ENCODE assay signal across 20 cellular contexts in genomic region chr1:44547837-44548236, GRCh38.
DNase-seq lines count a peak whose midpoint lies in the region; ATAC-seq, FAIRE-seq and TF ChIP-seq lines count a peak whose summit lies in the region.
"Had no signal": no experiment of that assay in that cellular context is flagged by ENCODE, and none has a peak within 500 bp of the region (broad histone marks: within the 10 kb centered on the region; RNA-seq: fewer than 3 reads in every experiment).

No MANE protein-coding gene starts in this region.

- H2BK15ac ChIP-seq in H1 (ENCODE audit: low read length), result 0 out of 2 replicates have a peak overlapping the region, but pooled peaks have one; percentile 53

- H3K18ac ChIP-seq in H1 (ENCODE audit: extremely low read depth, low read length), result no peak overlapping the region

- POLR2A ChIA-PET in H1 (lab: Charles Lee; ENCODE audit: partially characterized antibody), result interaction anchor here (1.5 to 6.2 kb wide), 3 partner anchors 7 to 24 kb away, joined by 4 to 33 read pairs (median 4); no protein-coding TSS in a partner anchor

- TF ChIP-seq POLR2A in H1 (IDR thresholded peaks at IDR 0.05; ENCODE audit: control extremely low read depth in 1 of 2, low read depth in 2 of 2, low read length in 2 of 2), result no peak

- H4K8ac ChIP-seq in H1 (ENCODE audit: extremely low read depth, insufficient read depth, low read length), result no peak overlapping the region

- H2BK5ac ChIP-seq in H1 (ENCODE audit: low read depth, low read length), result no peak overlapping the region; the same call in 1 of the 2 replicates

- H4K91ac ChIP-seq in H1 (replicated peaks; ENCODE audit: insufficient read length, low read length), result no peak overlapping the region

- CTCF ChIA-PET in H1 (lab: Charles Lee; ENCODE audit: partially characterized antibody), result interaction anchor here (0.7 to 12.2 kb wide), 19 partner anchors 14 to 237 kb away, joined by 3 to 78 read pairs (median 4); no protein-coding TSS in a partner anchor

- no peak overlapping the region for H3K9ac ChIP-seq in H1 (replicated peaks in 1 of 4; ENCODE audit: extremely low read depth in 1 of 4, low read depth in 3 of 4, low read length in 3 of 4)

- no peak for ATAC-seq in activated CD4-positive, CD25-positive, alpha-beta regulatory T cell treated with anti-CD3 and anti-CD28 coated beads, Interleukin-2, amount 50 U/mL, for 24 hours

- TF ChIP-seq RAD21 in H1 (IDR thresholded peaks at IDR 0.05 in 1 of 2, conservative IDR thresholded peaks at IDR 0.05 in 1 of 2; ENCODE audit: low read depth in 2 of 2, low read length in 2 of 2), result no peak

- H4K5ac ChIP-seq in H1 (ENCODE audit: insufficient read length, low read depth, low read length), result no peak overlapping the region

- H3K23me2 ChIP-seq in H1 (ENCODE audit: low read depth, low read length), result no peaks in the 10 kb centered on the region

- 80% methylated on average over 8 of the region's 8 CpGs; no CpG with 5 or more reads in 1 of the 2 experiments for WGBS in H1 (ENCODE audit: extremely low coverage in 1 of 2, insufficient coverage in 1 of 2, insufficient read length in 1 of 2, insufficient replicate concordance in 2 of 2, low coverage in 1 of 2, low lambda C conversion rate in 2 of 2, missing lambda C conversion rate in 1 of 2), 2 experiments

- H3K4ac ChIP-seq in H1 (replicated peaks; ENCODE audit: insufficient read length, low read depth, low read length), result no peak overlapping the region

- H3K27ac ChIP-seq in H1 (ENCODE audit: low read depth, low read length), result no peak overlapping the region
- no peak overlapping the region for H3K27ac ChIP-seq in osteoblast (ENCODE audit: low read depth, low read length)
- H3K27ac ChIP-seq in temporal lobe (ENCODE audit: low read depth, low read length), result peak overlapping the region; percentile 91

- H3K4me3 ChIP-seq in bronchial epithelial cell (ENCODE audit: low read depth, low read length) (no peak overlapping the region), H1 (ENCODE audit: extremely low read depth in 1 of 4, insufficient read depth in 2 of 4, low read depth in 3 of 4, low read length in 4 of 4) (no peak overlapping the region), osteoblast (ENCODE audit: insufficient read depth, low read length) (no peak overlapping the region)

- no peak for TF ChIP-seq CTCF in bronchial epithelial cell (IDR thresholded peaks at IDR 0.05; ENCODE audit: insufficient read depth, low read length, severe bottlenecking)
- TF ChIP-seq CTCF in H1 (IDR thresholded peaks at IDR 0.05; ENCODE audit: control extremely low read depth in 1 of 3, insufficient read depth in 1 of 3, low read depth in 1 of 3, low read length in 3 of 3), result no peak
- no peak for TF ChIP-seq CTCF in osteoblast (IDR thresholded peaks at IDR 0.05; ENCODE audit: extremely low read depth, low read depth, low read length)

- DNase-seq in bronchial epithelial cell (ENCODE audit: low read depth) (no peak), H1 (ENCODE audit: low read depth in 1 of 2, low spot score in 2 of 2) (no peak), osteoblast (ENCODE audit: insufficient read length, low spot score, missing footprints) (peak; percentile 29), DMS79 treated with DMSO at 0.1 percent for 48 hours (lab: John Stamatoyannopoulos, UW) (no peak), NCI-H1105 (lab: John Stamatoyannopoulos, UW) (no peak)
- DNase-seq in activated naive CD4-positive, alpha-beta T cell treated with Interleukin-2 at 50 U/mL for 16 hours, result no peak
- DNase-seq: ACHN; BE2C; C1 segment of cervical spinal cord; Caco-2; CD4-positive, CD25-positive, alpha-beta regulatory T cell; CD8-positive, alpha-beta memory T cell; GDM1; GOT3; H9 had no signal

- H3K27me3 ChIP-seq in bronchial epithelial cell (ENCODE audit: control insufficient read depth, insufficient read depth, low read length) (no peaks in the 10 kb centered on the region), H1 (replicated peaks in 1 of 4; ENCODE audit: control insufficient read depth in 3 of 4, extremely low read depth in 1 of 4, insufficient read depth in 3 of 4, low read length in 3 of 4) (peaks cover 0 to 10% (median 2%) of the 10 kb centered on the region in 4 experiments; a peak in 2 of 7 replicates), osteoblast (ENCODE audit: insufficient read depth, low read length) (peaks cover 57% of the 10 kb centered on the region)
- H3K27me3 ChIP-seq: BE2C had no signal

- H3K14ac ChIP-seq in H1 (ENCODE audit: insufficient read length), result no peak overlapping the region

- TF ChIP-seq EP300 in H1 (IDR thresholded peaks at IDR 0.05; ENCODE audit: borderline replicate concordance in 1 of 2, low read depth in 2 of 2, low read length in 2 of 2), result no peak

- no peak overlapping the region for H2BK120ac ChIP-seq in H1 (replicated peaks; ENCODE audit: low read depth, low read length)

- no peaks in the 10 kb centered on the region for H3K9me3 ChIP-seq in H1 (ENCODE audit: insufficient read depth in 2 of 2, low read depth in 1 of 2, low read length in 1 of 2)
- H3K9me3 ChIP-seq in osteoblast (ENCODE audit: low read depth, low read length), result no peaks in the 10 kb centered on the region
- H3K9me3 ChIP-seq: BE2C, Caco-2 had no signal

- H3K36me3 ChIP-seq in bronchial epithelial cell (ENCODE audit: control insufficient read depth, insufficient read depth, low read length) (no peaks in the 10 kb centered on the region), H1 (ENCODE audit: control insufficient read depth in 2 of 4, insufficient read depth in 4 of 4, low read length in 3 of 4) (no peaks in the 10 kb centered on the region), osteoblast (ENCODE audit: insufficient read depth, low read length) (no peaks in the 10 kb centered on the region)
- H3K36me3 ChIP-seq: BE2C had no signal

- no peak overlapping the region for H2AFZ ChIP-seq in H1 (ENCODE audit: low read length)
- H2AFZ ChIP-seq in osteoblast (ENCODE audit: low read length), result no peak overlapping the region

- no peak overlapping the region for H3K4me2 ChIP-seq in H1 (ENCODE audit: insufficient read depth in 1 of 2, low read depth in 2 of 2, low read length in 2 of 2)
- H3K4me2 ChIP-seq in osteoblast (ENCODE audit: insufficient read depth, low read length), result no peak overlapping the region

- H3K4me1 ChIP-seq in H1 (replicated peaks in 1 of 4; ENCODE audit: control insufficient read depth in 3 of 4, insufficient read depth in 4 of 4, low read length in 3 of 4) (peaks cover 10 to 34% (median 21%) of the 10 kb centered on the region in 4 experiments), osteoblast (ENCODE audit: insufficient read depth, low read length) (no peaks in the 10 kb centered on the region)
- H3K4me1 ChIP-seq: BE2C, Caco-2 had no signal

- 0 out of 2 replicates have a peak overlapping the region, but pooled peaks have one; percentile 14 for H2AK5ac ChIP-seq in H1 (ENCODE audit: low read depth, low read length)

- H4K20me1 ChIP-seq in H1 (replicated peaks in 1 of 2; ENCODE audit: control insufficient read depth in 1 of 2, insufficient read depth in 2 of 2, low read length in 2 of 2) (no peaks in the 10 kb centered on the region), osteoblast (ENCODE audit: insufficient read depth, low read length) (no peaks in the 10 kb centered on the region)

- H3K79me2 ChIP-seq in H1 (ENCODE audit: control insufficient read depth in 1 of 2, insufficient read depth in 2 of 2, low read length in 2 of 2) (peaks cover 0 to 3% of the 10 kb centered on the region in 2 experiments; a peak in 2 of 4 replicates), osteoblast (ENCODE audit: insufficient read depth, low read length) (no peaks in the 10 kb centered on the region)

- H3K56ac ChIP-seq in H1 (replicated peaks; ENCODE audit: insufficient read length, low read depth, low read length), result no peak overlapping the region

- no peaks in the 10 kb centered on the region; the same call in 1 of the 2 replicates for H3K79me1 ChIP-seq in H1 (ENCODE audit: low read depth, low read length)

- H2BK20ac ChIP-seq in H1 (ENCODE audit: low read length), result no peak overlapping the region

- peak; percentile 83 for FAIRE-seq in bronchial epithelial cell (lab: Jason Lieb, UNC)
- FAIRE-seq in H1 (lab: Jason Lieb, UNC), result no peak
- FAIRE-seq: A204.1, D721Med, GM12892 had no signal

- peak overlapping the region; percentile 45; the same call in 1 of the 2 replicates for H2BK12ac ChIP-seq in H1 (ENCODE audit: low read depth, low read length)

- no peak overlapping the region for H3K23ac ChIP-seq in H1 (ENCODE audit: insufficient read length)

TF ChIP-seq in H1, 55 proteins besides CTCF, POLR2A, EP300 and RAD21:
- TF ChIP-seq EZH2 (IDR thresholded peaks at IDR 0.05; ENCODE audit: low read depth, low read length, severe bottlenecking) (no peak), CHD2 (IDR thresholded peaks at IDR 0.05; ENCODE audit: low read length) (no peak), JUND (IDR thresholded peaks at IDR 0.05; ENCODE audit: low read length) (no peak), CEBPB (IDR thresholded peaks at IDR 0.05; ENCODE audit: low read depth, low read length) (no peak), SAP30 (IDR thresholded peaks at IDR 0.05; ENCODE audit: insufficient read depth, insufficient replicate concordance, low read length) (no peak), SP1 (IDR thresholded peaks at IDR 0.05; ENCODE audit: low read depth, low read length) (no peak), RXRA (IDR thresholded peaks at IDR 0.05; ENCODE audit: insufficient read depth, low read depth, low read length) (no peak), TCF12 (IDR thresholded peaks at IDR 0.05; ENCODE audit: low read depth, low read length) (no peak), ZNF274 (IDR thresholded peaks at IDR 0.05; ENCODE audit: borderline replicate concordance, extremely low read depth, low read length) (no peak), YY1 (IDR thresholded peaks at IDR 0.05; ENCODE audit: low read depth, low read length) (no peak), CBX5 (IDR thresholded peaks at IDR 0.05; ENCODE audit: low read depth, low read length) (no peak), SIX5 (IDR thresholded peaks at IDR 0.05; ENCODE audit: low read depth, low read length) (no peak)
